Comparison of ENCODE assay signal across 23 cellular contexts in genomic region chr1:29577512-29577911, GRCh38.
"Had no signal": no experiment of that assay in that cellular context is flagged by ENCODE, and none has a peak within 500 bp of the region (broad histone marks: within the 10 kb centered on the region; RNA-seq: fewer than 3 reads in every experiment).

No MANE protein-coding gene starts in this region.

- H3K36me3 ChIP-seq: ascending aorta, brain microvascular endothelial cell, ovary, prostate gland, right atrium auricular region, upper lobe of left lung had no signal

- H3K4me2 ChIP-seq: hepatocyte had no signal

- H3K79me2 ChIP-seq: hepatocyte had no signal

- H3K4me3 ChIP-seq: ascending aorta, hepatocyte, ovary, prostate gland, right atrium auricular region, upper lobe of left lung had no signal

- H3K9me3 ChIP-seq: ascending aorta, ovary, prostate gland, right atrium auricular region, upper lobe of left lung had no signal

- H3K27me3 ChIP-seq: ascending aorta, brain microvascular endothelial cell, foreskin keratinocyte, hepatocyte, ovary, right atrium auricular region, upper lobe of left lung had no signal

- ATAC-seq: activated CD8-positive, alpha-beta T cell treated with anti-CD3 and anti-CD28 coated beads, Interleukin-2, amount 10 ng/mL, durations not matched to agents 7 days and 5 days; foreskin keratinocyte; left cardiac atrium; stimulated activated naive CD8-positive, alpha-beta T cell treated with anti-CD3 and anti-CD28 coated beads, Interleukin-15, Interleukin-2, amounts not matched to agents 100 U/mL and 50 U/mL, for 24 hours; T-cell had no signal

- H3K4me1 ChIP-seq: ascending aorta, prostate gland, right atrium auricular region, upper lobe of left lung had no signal

- FAIRE-seq: islet of Langerhans had no signal

- H3K27ac ChIP-seq: ascending aorta, brain microvascular endothelial cell, foreskin keratinocyte, hepatocyte, ovary, prostate gland, right atrium auricular region, upper lobe of left lung, VCaP had no signal

- DNase-seq: activated CD4-positive, alpha-beta T cell treated with anti-CD3 and anti-CD28 coated beads for 1 hour; activated CD4-positive, alpha-beta T cell treated with anti-CD3 and anti-CD28 coated beads, Interleukin-2, amount 50 U/mL, for 1 hour; activated CD8-positive, alpha-beta T cell treated with anti-CD3 and anti-CD28 coated beads, Interleukin-2, amount 10 ng/mL, durations not matched to agents 7 days and 5 days; activated gamma-delta T cell treated with Interleukin-2 at 50 U/mL for 16 hours; activated T-cell treated with anti-CD3 and anti-CD28 coated beads, Interleukin-2, amount 50 U/mL, for 1 hour; brain microvascular endothelial cell; caudate nucleus; effector CD4-positive, alpha-beta T cell; foreskin keratinocyte; left cardiac atrium; naive B cell; ovary; stimulated activated CD4-positive, alpha-beta T cell treated with anti-CD3 and anti-CD28 coated beads, Interleukin-12 subunit alpha, Interleukin-12 subunit beta, amount 100 ng/mL, for 4 hours; stimulated activated CD4-positive, alpha-beta T cell treated with anti-CD3 and anti-CD28 coated beads, Interleukin-4, amount 100 ng/mL, for 4 hours; stimulated activated naive CD8-positive, alpha-beta T cell treated with anti-CD3 and anti-CD28 coated beads, Interleukin-15, Interleukin-2, amounts not matched to agents 100 U/mL and 50 U/mL, for 24 hours; T-cell; upper lobe of left lung had no signal

- H2AFZ ChIP-seq: hepatocyte had no signal
